In genomic region chr12:74490390-74491064, GRCh38 we compare ENCODE assay signal across 10 cellular contexts. TPM values are rescaled to one million over a fixed set of nuclear protein-coding genes. Genes with fewer than 3 reads are reported as not detected.
DNase-seq lines count a peak whose midpoint lies in the region; ATAC-seq, FAIRE-seq and TF ChIP-seq lines count a peak whose summit lies in the region.
"Had no signal": no experiment of that assay in that cellular context is flagged by ENCODE, and none has a peak within 500 bp of the region (broad histone marks: within the 10 kb centered on the region; RNA-seq: fewer than 3 reads in every experiment).

No MANE protein-coding gene starts in this region.

- no peaks in the 10 kb centered on the region for H3K4me1 ChIP-seq in hepatocyte (ENCODE audit: insufficient read depth)

- H4K20me1 ChIP-seq in hepatocyte (ENCODE audit: insufficient read depth, poor library complexity, severe bottlenecking) = no peaks in the 10 kb centered on the region

- no peak for FAIRE-seq in D721Med (lab: Jason Lieb, UNC)

- peak overlapping the region; percentile 76 for H3K27ac Mint-ChIP-seq in central memory CD8-positive, alpha-beta T cell (ENCODE audit: low read depth)
- H3K27ac Mint-ChIP-seq: endodermal cell had no signal

- H3K27me3 Mint-ChIP-seq in central memory CD8-positive, alpha-beta T cell = no peaks in the 10 kb centered on the region

- TF ChIP-seq CTCF in GM20000 (IDR thresholded peaks at IDR 0.05; ENCODE audit: extremely low read depth, missing control alignments) (no peak), D721Med (IDR thresholded peaks at IDR 0.05; ENCODE audit: insufficient read depth, missing control alignments) (no peak), hepatocyte (IDR thresholded peaks at IDR 0.05; ENCODE audit: poor library complexity) (no peak)

- no peaks in the 10 kb centered on the region for H3K9me3 Mint-ChIP-seq in central memory CD8-positive, alpha-beta T cell
- H3K9me3 Mint-ChIP-seq: endodermal cell had no signal

- H2AFZ ChIP-seq in hepatocyte = no peak overlapping the region

- ATAC-seq in GM18502 (IDR thresholded peaks at IDR 0.05; ENCODE audit: poor library complexity, unreplicated experiment) (peak; percentile 87), HG03342 (IDR thresholded peaks at IDR 0.05; ENCODE audit: unreplicated experiment) (peak; percentile 90)
- ATAC-seq in central memory CD8-positive, alpha-beta T cell (replicated peaks; ENCODE audit: extremely low read depth, poor library complexity, severe bottlenecking) = peak; percentile 81

- H3K4me1 Mint-ChIP-seq in central memory CD8-positive, alpha-beta T cell = peaks cover 12% of the 10 kb centered on the region

- H3K4me3 ChIP-seq in hepatocyte = no peak overlapping the region

- no peak overlapping the region for H3K27ac ChIP-seq in hepatocyte
- H3K27ac ChIP-seq: HL-60 had no signal

- H3K27me3 ChIP-seq in hepatocyte = no peaks in the 10 kb centered on the region

- 58% methylated on average over 3 of the region's 3 CpGs for WGBS in hepatocyte (ENCODE audit: low lambda C conversion rate, missing lambda C conversion rate)

- H3K9me3 ChIP-seq in hepatocyte (ENCODE audit: low read depth) = no peaks in the 10 kb centered on the region

- no peaks in the 10 kb centered on the region for H3K36me3 ChIP-seq in hepatocyte (replicated peaks; ENCODE audit: insufficient read depth, low read depth)

- H3K36me3 Mint-ChIP-seq in central memory CD8-positive, alpha-beta T cell (ENCODE audit: insufficient read depth) = no peaks in the 10 kb centered on the region

- H3K4me3 Mint-ChIP-seq in central memory CD8-positive, alpha-beta T cell = peak overlapping the region; percentile 64
- H3K4me3 Mint-ChIP-seq: endodermal cell had no signal

- H3K9me2 ChIP-seq in hepatocyte (replicated peaks; ENCODE audit: insufficient read depth) = no peaks in the 10 kb centered on the region

- DNase-seq in GM20000 (ENCODE audit: low spot score) (peak; percentile 3), UCSD-AML1 (lab: John Stamatoyannopoulos, UW; ENCODE audit: unreplicated experiment) (no peak), D721Med (ENCODE audit: insufficient read length, low spot score) (no peak), hepatocyte (ENCODE audit: low spot score) (no peak)
- DNase-seq in central memory CD8-positive, alpha-beta T cell (ENCODE audit: low spot score in 2 of 2) = no peak
- no peak for DNase-seq in stimulated activated CD4-positive, alpha-beta T cell treated with anti-CD3 and anti-CD28 coated beads, Interleukin-15, amount 100 ng/mL, for 24 hours
- DNase-seq: endodermal cell had no signal

- H3K4me2 ChIP-seq in hepatocyte = no peak overlapping the region

- H3K79me2 ChIP-seq in hepatocyte = no peaks in the 10 kb centered on the region

RNA-seq across cellular contexts. Expression of gene ATXN7L3B, which starts 47.1 kb away (rescaled TPM):
- total RNA-seq in hepatocyte = 46.6 and 47.0 TPM in 2 replicates
- 30.7 and 33.1 TPM in 2 replicates for polyA plus RNA-seq in hepatocyte
